1 cellular context compared by ENCODE assay signal in the genomic region with DNA sequence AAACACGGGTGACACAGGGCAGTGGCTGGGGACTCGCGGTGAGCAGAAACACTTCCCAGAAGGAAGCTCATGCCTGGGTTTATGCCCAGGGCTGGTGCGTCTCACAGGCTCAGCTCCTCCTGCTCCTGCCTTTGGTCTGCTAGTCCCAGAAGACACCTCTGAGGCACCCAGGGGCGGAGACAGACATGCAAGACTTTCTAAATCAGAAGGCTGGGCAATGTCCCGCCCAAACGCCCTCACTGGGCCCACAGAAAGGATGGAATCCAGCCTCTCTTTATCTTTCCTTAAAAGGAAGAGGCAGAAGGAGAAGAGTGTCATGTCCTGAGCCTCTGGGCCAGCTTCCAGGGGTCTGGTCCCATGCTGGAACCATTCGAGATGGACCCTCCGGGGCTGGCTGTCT.
TF ChIP-seq lines count a peak whose summit lies in the region.

No MANE protein-coding gene starts in this region.

TF ChIP-seq in H1, 55 proteins besides CTCF, POLR2A, EP300 and RAD21:
- no peak for TF ChIP-seq EGR1 (IDR thresholded peaks at IDR 0.05; ENCODE audit: borderline replicate concordance, low read depth, low read length)
- no peak for TF ChIP-seq BRCA1 (IDR thresholded peaks at IDR 0.05; ENCODE audit: low read depth, low read length)
- no peak for TF ChIP-seq NRF1 (IDR thresholded peaks at IDR 0.05; ENCODE audit: low read depth, low read length)
- no peak for TF ChIP-seq BCL11A (IDR thresholded peaks at IDR 0.05; ENCODE audit: low read depth in 2 of 2, low read length in 2 of 2)
- TF ChIP-seq CBX5 (IDR thresholded peaks at IDR 0.05; ENCODE audit: low read depth, low read length) = no peak
- no peak for TF ChIP-seq PHF8 (conservative IDR thresholded peaks at IDR 0.05; ENCODE audit: low read depth, low read length)
- TF ChIP-seq, protein P1, sequence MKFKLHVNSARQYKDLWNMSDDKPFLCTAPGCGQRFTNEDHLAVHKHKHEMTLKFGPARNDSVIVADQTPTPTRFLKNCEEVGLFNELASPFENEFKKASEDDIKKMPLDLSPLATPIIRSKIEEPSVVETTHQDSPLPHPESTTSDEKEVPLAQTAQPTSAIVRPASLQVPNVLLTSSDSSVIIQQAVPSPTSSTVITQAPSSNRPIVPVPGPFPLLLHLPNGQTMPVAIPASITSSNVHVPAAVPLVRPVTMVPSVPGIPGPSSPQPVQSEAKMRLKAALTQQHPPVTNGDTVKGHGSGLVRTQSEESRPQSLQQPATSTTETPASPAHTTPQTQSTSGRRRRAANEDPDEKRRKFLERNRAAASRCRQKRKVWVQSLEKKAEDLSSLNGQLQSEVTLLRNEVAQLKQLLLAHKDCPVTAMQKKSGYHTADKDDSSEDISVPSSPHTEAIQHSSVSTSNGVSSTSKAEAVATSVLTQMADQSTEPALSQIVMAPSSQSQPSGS (IDR thresholded peaks at IDR 0.05; ENCODE audit: low read length) = no peak
- TF ChIP-seq, protein P2, sequence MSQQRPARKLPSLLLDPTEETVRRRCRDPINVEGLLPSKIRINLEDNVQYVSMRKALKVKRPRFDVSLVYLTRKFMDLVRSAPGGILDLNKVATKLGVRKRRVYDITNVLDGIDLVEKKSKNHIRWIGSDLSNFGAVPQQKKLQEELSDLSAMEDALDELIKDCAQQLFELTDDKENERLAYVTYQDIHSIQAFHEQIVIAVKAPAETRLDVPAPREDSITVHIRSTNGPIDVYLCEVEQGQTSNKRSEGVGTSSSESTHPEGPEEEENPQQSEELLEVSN (IDR thresholded peaks at IDR 0.05) = no peak
- TF ChIP-seq YY1 (IDR thresholded peaks at IDR 0.05; ENCODE audit: low read depth, low read length) = no peak
- TF ChIP-seq SP4 (IDR thresholded peaks at IDR 0.05; ENCODE audit: low read length) = no peak
- TF ChIP-seq POU5F1 (IDR thresholded peaks at IDR 0.05; ENCODE audit: low read depth, low read length) = no peak
- no peak for TF ChIP-seq MAFK (IDR thresholded peaks at IDR 0.05; ENCODE audit: low read depth, low read length)
- no peak for TF ChIP-seq FOSL1 (IDR thresholded peaks at IDR 0.05; ENCODE audit: insufficient read depth, low read depth, low read length)
- TF ChIP-seq, protein P3, sequence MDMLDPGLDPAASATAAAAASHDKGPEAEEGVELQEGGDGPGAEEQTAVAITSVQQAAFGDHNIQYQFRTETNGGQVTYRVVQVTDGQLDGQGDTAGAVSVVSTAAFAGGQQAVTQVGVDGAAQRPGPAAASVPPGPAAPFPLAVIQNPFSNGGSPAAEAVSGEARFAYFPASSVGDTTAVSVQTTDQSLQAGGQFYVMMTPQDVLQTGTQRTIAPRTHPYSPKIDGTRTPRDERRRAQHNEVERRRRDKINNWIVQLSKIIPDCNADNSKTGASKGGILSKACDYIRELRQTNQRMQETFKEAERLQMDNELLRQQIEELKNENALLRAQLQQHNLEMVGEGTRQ (IDR thresholded peaks at IDR 0.05; ENCODE audit: low read length) = no peak
- TF ChIP-seq SIRT6 (IDR thresholded peaks at IDR 0.05; ENCODE audit: low read length) = no peak
- no peak for TF ChIP-seq JUN (IDR thresholded peaks at IDR 0.05; ENCODE audit: low read depth, low read length)
- no peak for TF ChIP-seq CHD2 (IDR thresholded peaks at IDR 0.05; ENCODE audit: low read length)
